ENCODE assay signal across 18 cellular contexts in the genomic region with DNA sequence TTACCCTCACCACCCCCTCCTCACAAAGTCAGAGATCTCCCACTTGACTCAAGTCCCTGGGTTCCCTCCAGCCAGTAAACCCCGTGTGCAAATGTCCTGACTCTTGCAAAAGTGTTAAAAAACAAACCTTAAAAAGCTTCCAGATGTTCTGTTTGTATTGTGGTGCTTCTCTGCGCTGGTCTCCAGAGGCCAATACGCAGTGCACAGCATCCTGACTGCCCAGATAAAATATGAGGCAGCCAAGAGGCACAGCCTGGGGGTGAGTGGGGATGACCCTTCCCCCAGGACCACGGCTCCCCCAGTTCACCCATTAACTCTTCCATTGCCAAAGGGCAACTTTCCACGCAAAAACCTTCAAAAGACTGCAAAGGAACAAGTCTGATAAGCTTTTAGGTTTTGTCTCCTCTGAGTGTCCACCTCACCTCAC.
"Had no signal": no experiment of that assay in that cellular context is flagged by ENCODE, and none has a peak within 500 bp of the region (broad histone marks: within the 10 kb centered on the region; RNA-seq: fewer than 3 reads in every experiment).

No MANE protein-coding gene starts in this region.

- H3K4me3 ChIP-seq: adrenal gland, pancreas, skin epidermis, transverse colon had no signal

- H3K9me3 ChIP-seq: pancreas had no signal

- DNase-seq: activated CD4-positive, alpha-beta memory T cell treated with anti-CD3 and anti-CD28 coated beads, Interleukin-2, amount 10 ng/mL, durations not matched to agents 7 days and 5 days; activated CD4-positive, alpha-beta T cell treated with anti-CD3 and anti-CD28 coated beads for 4 hours; activated effector memory CD4-positive, alpha-beta T cell treated with Interleukin-2 at 50 U/mL for 16 hours; activated naive CD4-positive, alpha-beta T cell treated with anti-CD3 and anti-CD28 coated beads, Interleukin-2, amount 50 U/mL, for 16 hours; activated T-cell treated with anti-CD3 and anti-CD28 coated beads, Interleukin-2, amount 50 U/mL, for 24 hours; adrenal gland; endodermal cell; foreskin melanocyte; mammary epithelial cell; pancreas; stimulated activated CD4-positive, alpha-beta T cell treated with anti-CD3 and anti-CD28 coated beads, Interleukin-15, amount 100 ng/mL, for 24 hours; stimulated activated CD4-positive, alpha-beta T cell treated with anti-CD3 and anti-CD28 coated beads, Interleukin-4, amount 100 ng/mL, for 4 hours; stimulated activated CD8-positive, alpha-beta memory T cell treated with anti-CD3 and anti-CD28 coated beads, Interleukin-4, amount 100 ng/mL, for 48 hours; stimulated activated naive CD4-positive, alpha-beta T cell treated with Interleukin-2 at 50 U/mL for 16 hours; substantia nigra had no signal

- H3K27ac ChIP-seq: adrenal gland, transverse colon had no signal

- ATAC-seq: WTC11 had no signal

- H3K4me1 Mint-ChIP-seq: activated CD4-positive, alpha-beta memory T cell treated with anti-CD3 and anti-CD28 coated beads, Interleukin-2, amount 10 ng/mL, durations not matched to agents 7 days and 5 days had no signal

- H3K4me3 Mint-ChIP-seq: activated CD4-positive, alpha-beta memory T cell treated with anti-CD3 and anti-CD28 coated beads, Interleukin-2, amount 10 ng/mL, durations not matched to agents 7 days and 5 days; activated T-cell treated with anti-CD3 and anti-CD28 coated beads, Interleukin-2, amount 50 U/mL, for 24 hours; endodermal cell; WTC11 had no signal

- H3K27me3 Mint-ChIP-seq: activated CD4-positive, alpha-beta memory T cell treated with anti-CD3 and anti-CD28 coated beads, Interleukin-2, amount 10 ng/mL, durations not matched to agents 7 days and 5 days had no signal

- H3K36me3 ChIP-seq: adrenal gland, pancreas, transverse colon had no signal

- H3K27me3 ChIP-seq: adrenal gland, pancreas, transverse colon had no signal

- H3K27ac Mint-ChIP-seq: activated CD4-positive, alpha-beta memory T cell treated with anti-CD3 and anti-CD28 coated beads, Interleukin-2, amount 10 ng/mL, durations not matched to agents 7 days and 5 days; activated T-cell treated with anti-CD3 and anti-CD28 coated beads, Interleukin-2, amount 50 U/mL, for 24 hours; endodermal cell; WTC11 had no signal
